ENCODE assay signal across 1 cellular context in genomic region chr6:32664827-32665362, GRCh38.
TF ChIP-seq lines count a peak whose summit lies in the region.

No MANE protein-coding gene starts in this region.

TF ChIP-seq in K562, 482 proteins besides CTCF, POLR2A, EP300 and RAD21 (continued from another document):
- no peak for TF ChIP-seq IRF9 (tag; IDR thresholded peaks at IDR 0.05)
- TF ChIP-seq HES1 (IDR thresholded peaks at IDR 0.05; ENCODE audit: low read depth): no peak
- no peak for TF ChIP-seq SP1 (CRISPR knock-in tag; IDR thresholded peaks at IDR 0.05)
- TF ChIP-seq ZBTB34 (CRISPR knock-in tag; IDR thresholded peaks at IDR 0.05): no peak
- TF ChIP-seq RCOR1 (IDR thresholded peaks at IDR 0.05; ENCODE audit: borderline replicate concordance in 1 of 2, low read depth in 2 of 2, low read length in 2 of 2): no peak
- no peak for TF ChIP-seq ZNF431 (CRISPR knock-in tag; IDR thresholded peaks at IDR 0.05)
- TF ChIP-seq SMARCE1 (IDR thresholded peaks at IDR 0.05): no peak
- TF ChIP-seq ZFP30 (CRISPR knock-in tag; IDR thresholded peaks at IDR 0.05; ENCODE audit: borderline replicate concordance): no peak
